Comparison of ENCODE assay signal across 11 cellular contexts in the genomic region with DNA sequence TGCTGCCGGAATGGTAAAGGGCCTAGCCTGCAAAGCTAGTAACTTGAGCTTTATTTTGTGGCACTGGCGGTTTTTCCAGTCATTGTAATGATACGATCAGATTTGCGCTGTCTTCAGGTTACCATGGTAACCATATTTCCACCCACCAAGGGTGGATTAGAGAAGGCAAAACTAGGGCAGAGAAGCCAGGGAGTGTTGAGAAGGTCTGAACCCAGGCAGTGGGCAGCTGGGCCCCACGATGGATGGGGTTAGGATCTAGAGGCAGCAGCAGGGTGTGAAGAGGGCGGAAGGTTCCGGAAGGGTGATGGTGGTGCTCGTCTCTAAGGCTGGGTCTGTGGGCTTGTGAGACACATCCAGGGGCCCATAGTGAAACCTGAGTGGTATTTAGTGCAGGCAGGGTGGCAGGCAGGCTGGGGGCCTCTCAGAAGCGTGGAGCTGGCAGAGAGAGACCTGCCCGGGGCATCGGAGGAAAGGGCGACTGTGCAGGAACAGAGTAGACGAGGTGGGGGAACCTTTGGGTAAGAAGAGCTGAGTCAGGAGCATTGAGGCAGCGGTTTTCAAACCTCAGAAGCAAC.
DNase-seq lines count a peak whose midpoint lies in the region; ATAC-seq and TF ChIP-seq lines count a peak whose summit lies in the region.
"Had no signal": no experiment of that assay in that cellular context is flagged by ENCODE, and none has a peak within 500 bp of the region (broad histone marks: within the 10 kb centered on the region; RNA-seq: fewer than 3 reads in every experiment).

No MANE protein-coding gene starts in this region.

- H3K27me3 ChIP-seq in effector memory CD4-positive, alpha-beta T cell (replicated peaks; ENCODE audit: control insufficient read depth, insufficient read depth, low read length, poor library complexity, severe bottlenecking) = no peaks in the 10 kb centered on the region
- no peaks in the 10 kb centered on the region for H3K27me3 ChIP-seq in foreskin keratinocyte

- H3K36me3 Mint-ChIP-seq in activated CD4-positive, alpha-beta T cell treated with anti-CD3 and anti-CD28 coated beads for 36 hours (ENCODE audit: low read depth) = no peaks in the 10 kb centered on the region
- H3K36me3 Mint-ChIP-seq in WTC11 = peaks cover 6% of the 10 kb centered on the region
- H3K36me3 Mint-ChIP-seq: activated CD8-positive, alpha-beta memory T cell treated with anti-CD3 and anti-CD28 coated beads, Interleukin-2, amount 10 ng/mL, durations not matched to agents 7 days and 5 days had no signal

- peak overlapping the region; percentile 58 for H3K27ac ChIP-seq in effector memory CD4-positive, alpha-beta T cell (ENCODE audit: insufficient read depth, low read length, poor library complexity, severe bottlenecking)
- no peak overlapping the region for H3K27ac ChIP-seq in foreskin keratinocyte

- H3K4me1 ChIP-seq in effector memory CD4-positive, alpha-beta T cell (ENCODE audit: control insufficient read depth, insufficient read depth, low read length, poor library complexity, severe bottlenecking) = peaks cover 14% of the 10 kb centered on the region
- no peaks in the 10 kb centered on the region for H3K4me1 ChIP-seq in foreskin keratinocyte

- no peaks in the 10 kb centered on the region for H3K9me3 ChIP-seq in effector memory CD4-positive, alpha-beta T cell (ENCODE audit: control insufficient read depth, low read length)

- no peak for TF ChIP-seq CTCF in WTC11 (IDR thresholded peaks at IDR 0.05)
- TF ChIP-seq CTCF in foreskin keratinocyte (conservative IDR thresholded peaks at IDR 0.05) = no peak

- H3K4me3 Mint-ChIP-seq in activated CD4-positive, alpha-beta T cell treated with anti-CD3 and anti-CD28 coated beads for 36 hours = no peak overlapping the region
- H3K4me3 Mint-ChIP-seq in WTC11 = no peak overlapping the region
- H3K4me3 Mint-ChIP-seq: activated CD8-positive, alpha-beta memory T cell treated with anti-CD3 and anti-CD28 coated beads, Interleukin-2, amount 10 ng/mL, durations not matched to agents 7 days and 5 days had no signal

- POLR2A ChIA-PET in activated CD4-positive, alpha-beta T cell treated with anti-CD3 and anti-CD28 coated beads for 36 hours (lab: Charles Lee) = no interaction called here
- POLR2A ChIA-PET in WTC11 (lab: Charles Lee) = no interaction called here

- peaks cover 15% of the 10 kb centered on the region for H3K4me1 Mint-ChIP-seq in activated CD4-positive, alpha-beta T cell treated with anti-CD3 and anti-CD28 coated beads for 36 hours
- peaks cover 6% of the 10 kb centered on the region for H3K4me1 Mint-ChIP-seq in WTC11

- ATAC-seq in activated CD4-positive, alpha-beta T cell treated with anti-CD3 and anti-CD28 coated beads for 36 hours = peak; percentile 71
- ATAC-seq in WTC11 (no peak), sciatic nerve (no peak), foreskin keratinocyte (no peak)
- ATAC-seq: activated CD8-positive, alpha-beta memory T cell treated with anti-CD3 and anti-CD28 coated beads, Interleukin-2, amount 10 ng/mL, durations not matched to agents 7 days and 5 days had no signal

- intact Hi-C loops in activated CD4-positive, alpha-beta T cell treated with anti-CD3 and anti-CD28 coated beads for 36 hours (cut with DNase I, micrococcal nuclease) = no loop called here
- intact Hi-C loops in sciatic nerve (cut with DNase I) = no loop called here

- DNase-seq in activated CD4-positive, alpha-beta T cell treated with anti-CD3 and anti-CD28 coated beads for 36 hours = peak; percentile 55
- DNase-seq in activated CD4-positive, alpha-beta T cell treated with anti-CD3 and anti-CD28 coated beads for 1 hour = no peak
- DNase-seq in WTC11 (ENCODE audit: low spot score) (no peak), sciatic nerve (ENCODE audit: low spot score) (no peak), foreskin keratinocyte (no peak), NCI-H524 (lab: John Stamatoyannopoulos, UW) (no peak)
- peak in 2 of 3 donors; percentile 11 to 29 for DNase-seq in effector memory CD4-positive, alpha-beta T cell
- peak; percentile 26 for DNase-seq in stimulated activated CD4-positive, alpha-beta T cell treated with anti-CD3 and anti-CD28 coated beads, Interleukin-4, amount 100 ng/mL, for 24 hours
- DNase-seq: activated CD8-positive, alpha-beta memory T cell treated with anti-CD3 and anti-CD28 coated beads, Interleukin-2, amount 10 ng/mL, durations not matched to agents 7 days and 5 days; MM.1S; NCI-H526 treated with DMSO at 0.1 percent for 48 hours had no signal

- H3K4me3 ChIP-seq in effector memory CD4-positive, alpha-beta T cell (ENCODE audit: insufficient read depth, low read depth, low read length, poor library complexity, severe bottlenecking) = no peak overlapping the region

- peak overlapping the region; percentile 63 for H3K27ac Mint-ChIP-seq in activated CD4-positive, alpha-beta T cell treated with anti-CD3 and anti-CD28 coated beads for 36 hours
- peak overlapping the region; percentile 12 for H3K27ac Mint-ChIP-seq in WTC11
- H3K27ac Mint-ChIP-seq: activated CD8-positive, alpha-beta memory T cell treated with anti-CD3 and anti-CD28 coated beads, Interleukin-2, amount 10 ng/mL, durations not matched to agents 7 days and 5 days had no signal

- H3K9me3 Mint-ChIP-seq in activated CD4-positive, alpha-beta T cell treated with anti-CD3 and anti-CD28 coated beads for 36 hours (ENCODE audit: low read depth) = no peaks in the 10 kb centered on the region
- H3K9me3 Mint-ChIP-seq in WTC11 = no peaks in the 10 kb centered on the region

- no peaks in the 10 kb centered on the region for H3K36me3 ChIP-seq in effector memory CD4-positive, alpha-beta T cell (ENCODE audit: control insufficient read depth, insufficient read depth, low read length)

- CTCF ChIA-PET in activated CD4-positive, alpha-beta T cell treated with anti-CD3 and anti-CD28 coated beads for 36 hours (lab: Charles Lee) = interaction anchor here (0.6 to 1.3 kb wide), 7 partner anchors 17 to 1263 kb away, joined by 3 to 4 read pairs (median 3); no protein-coding TSS in a partner anchor
- CTCF ChIA-PET in WTC11 (lab: Charles Lee) = interaction anchor here (0.9 to 5.5 kb wide), 3 partner anchors 10 to 164 kb away, joined by 3 to 37 read pairs (median 3); no protein-coding TSS in a partner anchor

- H3K27me3 Mint-ChIP-seq in activated CD4-positive, alpha-beta T cell treated with anti-CD3 and anti-CD28 coated beads for 36 hours = no peaks in the 10 kb centered on the region
- no peaks in the 10 kb centered on the region for H3K27me3 Mint-ChIP-seq in WTC11 (ENCODE audit: low read depth)
- H3K27me3 Mint-ChIP-seq: activated CD8-positive, alpha-beta memory T cell treated with anti-CD3 and anti-CD28 coated beads, Interleukin-2, amount 10 ng/mL, durations not matched to agents 7 days and 5 days had no signal

TF ChIP-seq in WTC11, 78 proteins besides CTCF, POLR2A, EP300 and RAD21:
- TF ChIP-seq ZNF416 (CRISPR knock-in tag; IDR thresholded peaks at IDR 0.05) (no peak), ZNF423 (CRISPR knock-in tag; IDR thresholded peaks at IDR 0.05) (no peak), MXD4 (CRISPR knock-in tag; IDR thresholded peaks at IDR 0.05; ENCODE audit: borderline replicate concordance) (no peak), ETV6 (CRISPR knock-in tag; IDR thresholded peaks at IDR 0.05) (no peak), JAZF1 (CRISPR knock-in tag; IDR thresholded peaks at IDR 0.05) (no peak), EMX1 (CRISPR knock-in tag; IDR thresholded peaks at IDR 0.05) (no peak)
- TF ChIP-seq, protein P1, sequence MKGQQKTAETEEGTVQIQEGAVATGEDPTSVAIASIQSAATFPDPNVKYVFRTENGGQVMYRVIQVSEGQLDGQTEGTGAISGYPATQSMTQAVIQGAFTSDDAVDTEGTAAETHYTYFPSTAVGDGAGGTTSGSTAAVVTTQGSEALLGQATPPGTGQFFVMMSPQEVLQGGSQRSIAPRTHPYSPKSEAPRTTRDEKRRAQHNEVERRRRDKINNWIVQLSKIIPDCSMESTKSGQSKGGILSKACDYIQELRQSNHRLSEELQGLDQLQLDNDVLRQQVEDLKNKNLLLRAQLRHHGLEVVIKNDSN (CRISPR knock-in tag; IDR thresholded peaks at IDR 0.05) = no peak
- TF ChIP-seq, protein P2, sequence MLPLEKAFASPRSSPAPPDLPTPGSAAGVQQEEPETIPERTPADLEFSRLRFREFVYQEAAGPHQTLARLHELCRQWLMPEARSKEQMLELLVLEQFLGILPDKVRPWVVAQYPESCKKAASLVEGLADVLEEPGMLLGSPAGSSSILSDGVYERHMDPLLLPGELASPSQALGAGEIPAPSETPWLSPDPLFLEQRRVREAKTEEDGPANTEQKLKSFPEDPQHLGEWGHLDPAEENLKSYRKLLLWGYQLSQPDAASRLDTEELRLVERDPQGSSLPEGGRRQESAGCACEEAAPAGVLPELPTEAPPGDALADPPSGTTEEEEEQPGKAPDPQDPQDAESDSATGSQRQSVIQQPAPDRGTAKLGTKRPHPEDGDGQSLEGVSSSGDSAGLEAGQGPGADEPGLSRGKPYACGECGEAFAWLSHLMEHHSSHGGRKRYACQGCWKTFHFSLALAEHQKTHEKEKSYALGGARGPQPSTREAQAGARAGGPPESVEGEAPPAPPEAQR (CRISPR knock-in tag; IDR thresholded peaks at IDR 0.05) = no peak
- TF ChIP-seq, protein P3, sequence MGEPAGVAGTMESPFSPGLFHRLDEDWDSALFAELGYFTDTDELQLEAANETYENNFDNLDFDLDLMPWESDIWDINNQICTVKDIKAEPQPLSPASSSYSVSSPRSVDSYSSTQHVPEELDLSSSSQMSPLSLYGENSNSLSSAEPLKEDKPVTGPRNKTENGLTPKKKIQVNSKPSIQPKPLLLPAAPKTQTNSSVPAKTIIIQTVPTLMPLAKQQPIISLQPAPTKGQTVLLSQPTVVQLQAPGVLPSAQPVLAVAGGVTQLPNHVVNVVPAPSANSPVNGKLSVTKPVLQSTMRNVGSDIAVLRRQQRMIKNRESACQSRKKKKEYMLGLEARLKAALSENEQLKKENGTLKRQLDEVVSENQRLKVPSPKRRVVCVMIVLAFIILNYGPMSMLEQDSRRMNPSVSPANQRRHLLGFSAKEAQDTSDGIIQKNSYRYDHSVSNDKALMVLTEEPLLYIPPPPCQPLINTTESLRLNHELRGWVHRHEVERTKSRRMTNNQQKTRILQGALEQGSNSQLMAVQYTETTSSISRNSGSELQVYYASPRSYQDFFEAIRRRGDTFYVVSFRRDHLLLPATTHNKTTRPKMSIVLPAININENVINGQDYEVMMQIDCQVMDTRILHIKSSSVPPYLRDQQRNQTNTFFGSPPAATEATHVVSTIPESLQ (CRISPR knock-in tag; IDR thresholded peaks at IDR 0.05) = no peak
- TF ChIP-seq, protein P4, sequence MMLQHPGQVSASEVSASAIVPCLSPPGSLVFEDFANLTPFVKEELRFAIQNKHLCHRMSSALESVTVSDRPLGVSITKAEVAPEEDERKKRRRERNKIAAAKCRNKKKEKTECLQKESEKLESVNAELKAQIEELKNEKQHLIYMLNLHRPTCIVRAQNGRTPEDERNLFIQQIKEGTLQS (CRISPR knock-in tag; conservative IDR thresholded peaks at IDR 0.05) = no peak

Comparison
In these comparisons a context has a peak if more than half of its experiments do, and no peak if none do; other contexts are left out.
1. DNase-seq: peak in activated CD4-positive, alpha-beta T cell treated with anti-CD3 and anti-CD28 coated beads for 36 hours (single experiment), effector memory CD4-positive, alpha-beta T cell (2 of 3) and stimulated activated CD4-positive, alpha-beta T cell treated with anti-CD3 and anti-CD28 coated beads, Interleukin-4, amount 100 ng/mL, for 24 hours (single experiment); none in activated CD4-positive, alpha-beta T cell treated with anti-CD3 and anti-CD28 coated beads for 1 hour (single experiment), WTC11 (single experiment), sciatic nerve (single experiment), foreskin keratinocyte (0 of 2) and NCI-H524 (0 of 2).